In genomic region chr6:71289039-71289801, GRCh38 we compare ENCODE assay signal across 8 cellular contexts. TPM values are rescaled to one million over a fixed set of nuclear protein-coding genes. Genes with fewer than 3 reads are reported as not detected.
DNase-seq lines count a peak whose midpoint lies in the region; ATAC-seq and TF ChIP-seq lines count a peak whose summit lies in the region.

No MANE protein-coding gene starts in this region.

- H3K27me3 ChIP-seq in cardiac muscle cell, result no peaks in the 10 kb centered on the region

- DNase-seq in stimulated activated CD4-positive, alpha-beta T cell treated with anti-CD3 and anti-CD28 coated beads, Interleukin-15, amount 100 ng/mL, for 24 hours, result peak; percentile 36
- no peak for DNase-seq in stimulated activated CD4-positive, alpha-beta T cell treated with anti-CD3 and anti-CD28 coated beads, Interleukin-4, amount 100 ng/mL, for 24 hours
- DNase-seq in NCI-H2227 treated with DMSO at 0.1 percent for 48 hours (lab: John Stamatoyannopoulos, UW) (peak; percentile 19), cardiac muscle cell (ENCODE audit: low read depth in 1 of 2, low spot score in 1 of 2) (peak; percentile 22 to 55), pons (ENCODE audit: low spot score) (peak; percentile 43), mesenteric fat pad (ENCODE audit: low spot score) (no peak)
- peak; percentile 18 for DNase-seq in activated naive CD4-positive, alpha-beta T cell treated with anti-CD3 and anti-CD28 coated beads, Interleukin-2, amount 50 U/mL, for 16 hours

- no peaks in the 10 kb centered on the region for H3K9me3 ChIP-seq in cardiac muscle cell (ENCODE audit: low read depth)

- TF ChIP-seq CTCF in cardiac muscle cell (IDR thresholded peaks at IDR 0.05; ENCODE audit: low read depth, low read length), result no peak

- ATAC-seq in HG02840 (IDR thresholded peaks at IDR 0.05; ENCODE audit: low FRiP score, unreplicated experiment), result peak; percentile 28

- peaks cover 3% of the 10 kb centered on the region for H3K4me1 ChIP-seq in cardiac muscle cell (ENCODE audit: low read depth)

- H3K4me3 ChIP-seq in cardiac muscle cell, result peak overlapping the region; percentile 62

- no peak overlapping the region for H3K27ac ChIP-seq in cardiac muscle cell

- no peaks in the 10 kb centered on the region for H3K36me3 ChIP-seq in cardiac muscle cell

RNA-seq across cellular contexts. Expression of gene OGFRL1, which starts 0.6 kb away (rescaled TPM):
- total RNA-seq in cardiac muscle cell (3.1 and 4.5 TPM in 2 replicates), mesenteric fat pad (40.5 TPM)
- 1.1 and 3.8 TPM in 2 replicates for polyA plus RNA-seq in cardiac muscle cell

Comparison
In these comparisons a context has a peak if more than half of its experiments do, and no peak if none do; other contexts are left out.
1. DNase-seq: peak in stimulated activated CD4-positive, alpha-beta T cell treated with anti-CD3 and anti-CD28 coated beads, Interleukin-15, amount 100 ng/mL, for 24 hours (single experiment), NCI-H2227 treated with DMSO at 0.1 percent for 48 hours (single experiment), activated naive CD4-positive, alpha-beta T cell treated with anti-CD3 and anti-CD28 coated beads, Interleukin-2, amount 50 U/mL, for 16 hours (single experiment), cardiac muscle cell (2 of 2) and pons (single experiment); none in stimulated activated CD4-positive, alpha-beta T cell treated with anti-CD3 and anti-CD28 coated beads, Interleukin-4, amount 100 ng/mL, for 24 hours (single experiment) and mesenteric fat pad (single experiment).